ENCODE assay signal across 8 cellular contexts in genomic region chr19:54136864-54137113, GRCh38. TPM values are rescaled to one million over a fixed set of nuclear protein-coding genes. Genes with fewer than 3 reads are reported as not detected.
DNase-seq lines count a peak whose midpoint lies in the region; ATAC-seq, FAIRE-seq and TF ChIP-seq lines count a peak whose summit lies in the region.

No MANE protein-coding gene starts in this region.

- H3K9me3 Mint-ChIP-seq in activated T-cell treated with anti-CD3 and anti-CD28 coated beads, Interleukin-2, amount 50 U/mL, for 24 hours = no peaks in the 10 kb centered on the region
- no peaks in the 10 kb centered on the region for H3K9me3 Mint-ChIP-seq in activated CD8-positive, alpha-beta T cell treated with anti-CD3 and anti-CD28 coated beads, Interleukin-2, amount 10 ng/mL, durations not matched to agents 7 days and 5 days (ENCODE audit: insufficient read depth)

- no peaks in the 10 kb centered on the region for H3K27me3 Mint-ChIP-seq in activated T-cell treated with anti-CD3 and anti-CD28 coated beads, Interleukin-2, amount 50 U/mL, for 24 hours
- H3K27me3 Mint-ChIP-seq in activated CD8-positive, alpha-beta T cell treated with anti-CD3 and anti-CD28 coated beads, Interleukin-2, amount 10 ng/mL, durations not matched to agents 7 days and 5 days (ENCODE audit: low read depth) = no peaks in the 10 kb centered on the region

- POLR2A ChIA-PET in activated CD8-positive, alpha-beta T cell treated with anti-CD3 and anti-CD28 coated beads, Interleukin-2, amount 10 ng/mL, durations not matched to agents 7 days and 5 days (lab: Charles Lee) = interaction anchor here (0.8 to 2.3 kb wide), 11 partner anchors 11 to 269 kb away, joined by 3 to 20 read pairs (median 3); partner anchors contain the start of genes LENG1, MYADM, PRPF31 and TFPT

- H3K9me3 ChIP-seq in kidney (ENCODE audit: control insufficient read depth in 1 of 2, low read length in 2 of 2) = no peaks in the 10 kb centered on the region
- no peaks in the 10 kb centered on the region for H3K9me3 ChIP-seq in thyroid gland

- peaks cover 38% of the 10 kb centered on the region for H3K36me3 Mint-ChIP-seq in activated T-cell treated with anti-CD3 and anti-CD28 coated beads, Interleukin-2, amount 50 U/mL, for 24 hours (ENCODE audit: low read depth)
- H3K36me3 Mint-ChIP-seq in activated CD8-positive, alpha-beta T cell treated with anti-CD3 and anti-CD28 coated beads, Interleukin-2, amount 10 ng/mL, durations not matched to agents 7 days and 5 days (ENCODE audit: low read depth) = peaks cover 23% of the 10 kb centered on the region

- no peaks in the 10 kb centered on the region for H3K27me3 ChIP-seq in thyroid gland

- FAIRE-seq in kidney (lab: Jason Lieb, UNC) = no peak

- H3K4me1 Mint-ChIP-seq in activated T-cell treated with anti-CD3 and anti-CD28 coated beads, Interleukin-2, amount 50 U/mL, for 24 hours (ENCODE audit: low read depth) = peaks cover 40% of the 10 kb centered on the region
- peaks cover 45% of the 10 kb centered on the region for H3K4me1 Mint-ChIP-seq in activated CD8-positive, alpha-beta T cell treated with anti-CD3 and anti-CD28 coated beads, Interleukin-2, amount 10 ng/mL, durations not matched to agents 7 days and 5 days (ENCODE audit: low read depth)

- peak in 1 of 2 donors; percentile 90 for TF ChIP-seq POLR2A in thyroid gland (IDR thresholded peaks at IDR 0.05)

- peak overlapping the region; percentile 92 for H3K4me3 Mint-ChIP-seq in activated T-cell treated with anti-CD3 and anti-CD28 coated beads, Interleukin-2, amount 50 U/mL, for 24 hours
- peak overlapping the region; percentile 84 for H3K4me3 Mint-ChIP-seq in activated CD8-positive, alpha-beta T cell treated with anti-CD3 and anti-CD28 coated beads, Interleukin-2, amount 10 ng/mL, durations not matched to agents 7 days and 5 days

- H3K36me3 ChIP-seq in kidney (ENCODE audit: control insufficient read depth in 1 of 2, insufficient read depth in 2 of 2, low read length in 2 of 2) = peaks cover 0 to 5% of the 10 kb centered on the region in 2 donors
- peaks cover 2 to 4% of the 10 kb centered on the region in 2 donors for H3K36me3 ChIP-seq in thyroid gland

- WGBS in thyroid gland, 2 donors = 0% methylated on average over 11 of the region's 11 CpGs

- H3K4me1 ChIP-seq in kidney (ENCODE audit: control insufficient read depth in 1 of 2, insufficient read depth in 1 of 2, low read depth in 1 of 2, low read length in 2 of 2) (peaks cover 0 to 30% of the 10 kb centered on the region in 2 donors), thyroid gland (peaks cover 24 to 37% of the 10 kb centered on the region in 2 donors)

- H3K27ac ChIP-seq in kidney (ENCODE audit: low read depth in 2 of 2, low read length in 2 of 2) = peak overlapping the region in 1 of 2 donors; percentile 12
- no peak overlapping the region for H3K27ac ChIP-seq in thyroid gland

- no peak for DNase-seq in activated T-cell treated with anti-CD3 and anti-CD28 coated beads, Interleukin-2, amount 50 U/mL, for 24 hours
- DNase-seq in activated T-cell treated with anti-CD3 and anti-CD28 coated beads, Interleukin-2, amount 50 U/mL, for 1 hour = no peak
- DNase-seq in activated CD8-positive, alpha-beta T cell treated with anti-CD3 and anti-CD28 coated beads, Interleukin-2, amount 10 ng/mL, durations not matched to agents 7 days and 5 days = no peak
- DNase-seq in kidney = no peak
- DNase-seq in thyroid gland = no peak
- DNase-seq in SK-N-DZ (ENCODE audit: low spot score) = no peak

- TF ChIP-seq CTCF in kidney (IDR thresholded peaks at IDR 0.05; ENCODE audit: borderline replicate concordance, extremely low read depth, insufficient read depth) = no peak
- no peak for TF ChIP-seq CTCF in thyroid gland (IDR thresholded peaks at IDR 0.05)

- peak overlapping the region; percentile 95 for H3K27ac Mint-ChIP-seq in activated T-cell treated with anti-CD3 and anti-CD28 coated beads, Interleukin-2, amount 50 U/mL, for 24 hours
- H3K27ac Mint-ChIP-seq in activated CD8-positive, alpha-beta T cell treated with anti-CD3 and anti-CD28 coated beads, Interleukin-2, amount 10 ng/mL, durations not matched to agents 7 days and 5 days = peak overlapping the region; percentile 92

- H3K4me3 ChIP-seq in kidney (ENCODE audit: low read length in 2 of 2) = peak overlapping the region; percentile 80 to 96
- H3K4me3 ChIP-seq in thyroid gland (replicated peaks in 1 of 3) = peak overlapping the region in 2 of 3 donors; percentile 2 to 35

- H3K9ac ChIP-seq in kidney (ENCODE audit: low read length in 2 of 2) = peak overlapping the region; percentile 54 to 57

- ATAC-seq in activated CD8-positive, alpha-beta T cell treated with anti-CD3 and anti-CD28 coated beads, Interleukin-2, amount 10 ng/mL, durations not matched to agents 7 days and 5 days = no peak
- ATAC-seq in HG03354 (IDR thresholded peaks at IDR 0.05; ENCODE audit: poor library complexity, severe bottlenecking, unreplicated experiment) = no peak
- ATAC-seq in HG02840 (IDR thresholded peaks at IDR 0.05; ENCODE audit: low FRiP score, unreplicated experiment) = no peak

- intact Hi-C loops in kidney (cut with DNase I) (no loop called here), thyroid gland (cut with DNase I) (no loop called here)

- CTCF ChIA-PET in activated CD8-positive, alpha-beta T cell treated with anti-CD3 and anti-CD28 coated beads, Interleukin-2, amount 10 ng/mL, durations not matched to agents 7 days and 5 days (lab: Charles Lee) = interaction anchor here (1.0 to 2.2 kb wide), 13 partner anchors 14 to 1518 kb away, joined by 3 to 7 read pairs (median 3); partner anchors contain the start of genes LENG1, MBOAT7, PRPF31 and TFPT

RNA-seq across cellular contexts. Expression of gene CNOT3, which starts 0.8 kb away (rescaled TPM):
- total RNA-seq in activated CD8-positive, alpha-beta T cell treated with anti-CD3 and anti-CD28 coated beads, Interleukin-2, amount 10 ng/mL, durations not matched to agents 7 days and 5 days = 10 to 100 TPM; 55.1 to 58.4 TPM
- total RNA-seq in kidney (38.1 TPM), thyroid gland (10 to 100 TPM; 22.4 to 30.3 (median 29.8) TPM)
- polyA plus RNA-seq in kidney (ENCODE audit: insufficient read depth, low read depth, low replicate concordance) = 30.8 TPM
- polyA plus RNA-seq in SK-N-DZ (2014; cell fraction: cytosol; rRNA removed) = 7.1 and 7.9 TPM in 2 replicates
- polyA plus RNA-seq in SK-N-DZ (2014; cell fraction: nucleus; rRNA removed) = 6.6 and 21.2 TPM in 2 replicates

RNA-seq across cellular contexts. Expression of gene PRPF31, which starts 21.2 kb away (rescaled TPM):
- 10 to 100 TPM; 77.5 to 82.8 TPM for total RNA-seq in activated CD8-positive, alpha-beta T cell treated with anti-CD3 and anti-CD28 coated beads, Interleukin-2, amount 10 ng/mL, durations not matched to agents 7 days and 5 days
- total RNA-seq in kidney (57.2 TPM), thyroid gland (10 to 100 TPM; 53.6 to 66.7 (median 57.1) TPM)
- 55.9 TPM for polyA plus RNA-seq in kidney (ENCODE audit: insufficient read depth, low read depth, low replicate concordance)
- polyA plus RNA-seq in SK-N-DZ (2014; cell fraction: cytosol; rRNA removed) = 52.1 and 68.2 TPM in 2 replicates
- polyA plus RNA-seq in SK-N-DZ (2014; cell fraction: nucleus; rRNA removed) = 74.3 and 84.2 TPM in 2 replicates

RNA-seq across cellular contexts. Expression of gene TFPT, which starts 21.3 kb away (rescaled TPM):
- 10 to 100 TPM; 50.9 to 51.4 TPM for total RNA-seq in activated CD8-positive, alpha-beta T cell treated with anti-CD3 and anti-CD28 coated beads, Interleukin-2, amount 10 ng/mL, durations not matched to agents 7 days and 5 days
- total RNA-seq in kidney = 19.2 TPM
- polyA plus RNA-seq in kidney (ENCODE audit: insufficient read depth, low read depth, low replicate concordance) = 31.6 TPM
- 10 to 100 TPM in 3 of 4 donors, 1 to 10 TPM in 1; 7.7 to 17.9 (median 13.5) TPM for total RNA-seq in thyroid gland
- 6.9 and 9.3 TPM in 2 replicates for polyA plus RNA-seq in SK-N-DZ (2014; cell fraction: cytosol; rRNA removed)
- 4.1 and 6.0 TPM in 2 replicates for polyA plus RNA-seq in SK-N-DZ (2014; cell fraction: nucleus; rRNA removed)

RNA-seq across cellular contexts. Expression of gene LENG1, which starts 22.7 kb away (rescaled TPM):
- 1 to 10 TPM; 6.6 to 7.5 TPM for total RNA-seq in activated CD8-positive, alpha-beta T cell treated with anti-CD3 and anti-CD28 coated beads, Interleukin-2, amount 10 ng/mL, durations not matched to agents 7 days and 5 days
- total RNA-seq in kidney (8.0 TPM), thyroid gland (10 to 100 TPM in 1 of 4 donors, 1 to 10 TPM in 3; 6.3 to 14.5 (median 8.2) TPM)
- 12.2 TPM for polyA plus RNA-seq in kidney (ENCODE audit: insufficient read depth, low read depth, low replicate concordance)
- polyA plus RNA-seq in SK-N-DZ (2014; cell fraction: cytosol; rRNA removed) = 2.7 and 4.3 TPM in 2 replicates
- polyA plus RNA-seq in SK-N-DZ (2014; cell fraction: nucleus; rRNA removed) = 2.5 and 7.3 TPM in 2 replicates

RNA-seq across cellular contexts. Expression of gene NDUFA3, which starts 34.1 kb away (rescaled TPM):
- total RNA-seq in activated CD8-positive, alpha-beta T cell treated with anti-CD3 and anti-CD28 coated beads, Interleukin-2, amount 10 ng/mL, durations not matched to agents 7 days and 5 days = 100 to 1,000 TPM; 138 to 152 TPM
- total RNA-seq in kidney (132 TPM), thyroid gland (100 to 1,000 TPM in 1 of 4 donors, 10 to 100 TPM in 3; 17.7 to 100 (median 52.7) TPM)
- polyA plus RNA-seq in kidney (ENCODE audit: insufficient read depth, low read depth, low replicate concordance) = 1,006 TPM
- polyA plus RNA-seq in SK-N-DZ (2014; cell fraction: cytosol; rRNA removed) = 13.0 and 193 TPM in 2 replicates
- 9.1 and 13.3 TPM in 2 replicates for polyA plus RNA-seq in SK-N-DZ (2014; cell fraction: nucleus; rRNA removed)
